Comparison of ENCODE assay signal across 25 cellular contexts in genomic region chr4:188691811-188692210, GRCh38.
DNase-seq lines count a peak whose midpoint lies in the region; ATAC-seq and TF ChIP-seq lines count a peak whose summit lies in the region.
"Had no signal": no experiment of that assay in that cellular context is flagged by ENCODE, and none has a peak within 500 bp of the region (broad histone marks: within the 10 kb centered on the region; RNA-seq: fewer than 3 reads in every experiment).

No MANE protein-coding gene starts in this region.

- TF ChIP-seq CTCF in SK-N-SH (IDR thresholded peaks at IDR 0.05) = no peak
- TF ChIP-seq CTCF in fibroblast of mammary gland (conservative IDR thresholded peaks at IDR 0.05; ENCODE audit: control insufficient read depth, insufficient read depth, low read depth, low read length) = no peak
- no peak for TF ChIP-seq CTCF in smooth muscle cell (IDR thresholded peaks at IDR 0.05; ENCODE audit: borderline replicate concordance, insufficient read depth, poor library complexity, severe bottlenecking)

- H3K4me1 ChIP-seq in SK-N-SH (ENCODE audit: control insufficient read depth in 1 of 2, insufficient read depth in 2 of 2, low read depth in 1 of 2, low read length in 1 of 2) = no peaks in the 10 kb centered on the region
- H3K4me1 ChIP-seq in smooth muscle cell (ENCODE audit: low read depth) = peaks cover 9% of the 10 kb centered on the region
- H3K4me1 ChIP-seq: upper lobe of left lung had no signal

- H4K20me1 ChIP-seq in SK-N-SH (ENCODE audit: insufficient read depth) (no peaks in the 10 kb centered on the region), smooth muscle cell (ENCODE audit: low read depth) (no peaks in the 10 kb centered on the region)

- 16% methylated on average over 4 of the region's 4 CpGs for WGBS in SK-N-SH (ENCODE audit: low lambda C conversion rate)
- WGBS in smooth muscle cell (ENCODE audit: low lambda C conversion rate) = 47% methylated on average over 4 of the region's 4 CpGs

- peak; percentile 40; the same call in 2 of the 3 replicates for ATAC-seq in SK-N-SH treated with all-trans-retinoic acid at 6 μM for 48 hours
- ATAC-seq in GM19455 (IDR thresholded peaks at IDR 0.05; ENCODE audit: unreplicated experiment) = no peak
- ATAC-seq in HG03520 (IDR thresholded peaks at IDR 0.05; ENCODE audit: unreplicated experiment) = no peak
- ATAC-seq: natural killer cell had no signal

- H3K4me2 ChIP-seq in SK-N-SH (no peak overlapping the region), smooth muscle cell (peak overlapping the region; percentile 48)

- no peak for TF ChIP-seq RAD21 in SK-N-SH (IDR thresholded peaks at IDR 0.05; ENCODE audit: low read length)

- no peaks in the 10 kb centered on the region for H3F3A ChIP-seq in SK-N-SH (replicated peaks; ENCODE audit: insufficient read depth)
- no peaks in the 10 kb centered on the region for H3F3A ChIP-seq in smooth muscle cell (ENCODE audit: low read depth)

- H2AFZ ChIP-seq in SK-N-SH (ENCODE audit: low read depth) (no peak overlapping the region), smooth muscle cell (ENCODE audit: low read depth) (peak overlapping the region; percentile 93)

- H3K27me3 ChIP-seq in SK-N-SH (ENCODE audit: insufficient read depth) = peaks cover 5% of the 10 kb centered on the region; the same call in 1 of the 2 replicates
- H3K27me3 ChIP-seq in smooth muscle cell (ENCODE audit: low read depth) = no peaks in the 10 kb centered on the region
- H3K27me3 ChIP-seq: upper lobe of left lung had no signal

- TF ChIP-seq EP300 in SK-N-SH (IDR thresholded peaks at IDR 0.05; ENCODE audit: borderline replicate concordance in 1 of 2, low read depth in 1 of 2, low read length in 1 of 2) = no peak

- H3K4me3 ChIP-seq in SK-N-SH (ENCODE audit: low read depth in 2 of 2, low read length in 1 of 2) = no peak overlapping the region
- no peak overlapping the region for H3K4me3 ChIP-seq in fibroblast of mammary gland (ENCODE audit: control insufficient read depth, low read depth, low read length)
- H3K4me3 ChIP-seq in smooth muscle cell = no peak overlapping the region
- H3K4me3 ChIP-seq: skin epidermis, upper lobe of left lung had no signal

- H3K9me3 ChIP-seq in SK-N-SH = no peaks in the 10 kb centered on the region
- H3K9me3 ChIP-seq in smooth muscle cell (replicated peaks; ENCODE audit: low read depth) = no peaks in the 10 kb centered on the region
- H3K9me3 ChIP-seq: upper lobe of left lung had no signal

- CTCF ChIA-PET in SK-N-SH (lab: Yijun Ruan, JAX) = no interaction called here

- no peaks in the 10 kb centered on the region for H3K36me3 ChIP-seq in SK-N-SH (replicated peaks in 1 of 2; ENCODE audit: control insufficient read depth in 1 of 2, insufficient read depth in 2 of 2, low read length in 1 of 2)
- no peaks in the 10 kb centered on the region for H3K36me3 ChIP-seq in smooth muscle cell (ENCODE audit: low read depth)
- H3K36me3 ChIP-seq: upper lobe of left lung had no signal

- H3K27ac ChIP-seq in SK-N-SH (ENCODE audit: low read depth in 2 of 2, low read length in 1 of 2) = no peak overlapping the region
- peak overlapping the region; percentile 62 for H3K27ac ChIP-seq in smooth muscle cell (ENCODE audit: low read depth)
- H3K27ac ChIP-seq: 22Rv1, HL-60, skin epidermis, upper lobe of left lung had no signal

- no peak for DNase-seq in SK-N-SH
- peak; percentile 72 for DNase-seq in RPMI8226
- DNase-seq in fibroblast of mammary gland (ENCODE audit: low read depth) = peak; percentile 39
- DNase-seq in smooth muscle cell (lab: John Stamatoyannopoulos, UW; ENCODE audit: unreplicated experiment) = no peak
- no peak for DNase-seq in SIG-M5 (lab: John Stamatoyannopoulos, UW)
- DNase-seq: activated CD4-positive, alpha-beta T cell treated with anti-CD3 and anti-CD28 coated beads, Interleukin-2, amount 50 U/mL, for 1 hour; activated gamma-delta T cell; C1 segment of cervical spinal cord; cerebellar nuclear complex; DMS 273 treated with DMSO at 0.1 percent for 48 hours; hippocampal formation; KG1; natural killer cell; NCI-H1048; NCI-H2029; NCI-H446; NK-92 treated with Interleukin-12 subunit alpha and Interleukin-12 subunit beta, amount 100 ng/mL, for 24 hours; stimulated activated CD4-positive, alpha-beta T cell treated with anti-CD3 and anti-CD28 coated beads, Interleukin-4, amount 100 ng/mL, for 4 hours; upper lobe of left lung had no signal

- POLR2A ChIA-PET in SK-N-SH (lab: Yijun Ruan, JAX) = no interaction called here

- H3K79me2 ChIP-seq in SK-N-SH (ENCODE audit: insufficient read depth) (no peaks in the 10 kb centered on the region), smooth muscle cell (ENCODE audit: low read depth) (no peaks in the 10 kb centered on the region)

- no peak overlapping the region for H3K9ac ChIP-seq in SK-N-SH
- peak overlapping the region; percentile 40 for H3K9ac ChIP-seq in smooth muscle cell (ENCODE audit: low read depth)

- H3K9me2 ChIP-seq in SK-N-SH = no peaks in the 10 kb centered on the region; the same call in 1 of the 2 replicates

TF ChIP-seq in SK-N-SH treated with all-trans-retinoic acid at 6 μM for 48 hours, 23 proteins besides CTCF, POLR2A, EP300 and RAD21 (continues in another document):
- TF ChIP-seq GLIS3 (CRISPR knock-in tag; IDR thresholded peaks at IDR 0.05) (no peak), ZC3H10 (CRISPR knock-in tag; IDR thresholded peaks at IDR 0.05) (no peak), ARNTL (CRISPR knock-in tag; IDR thresholded peaks at IDR 0.05; ENCODE audit: borderline replicate concordance, low read depth) (no peak), TOX (CRISPR knock-in tag; IDR thresholded peaks at IDR 0.05; ENCODE audit: borderline replicate concordance) (no peak), ISL1 (CRISPR knock-in tag; IDR thresholded peaks at IDR 0.05) (no peak), ZFP30 (CRISPR knock-in tag; IDR thresholded peaks at IDR 0.05) (no peak), CSDC2 (CRISPR knock-in tag; IDR thresholded peaks at IDR 0.05) (no peak), SNAI2 (CRISPR knock-in tag; IDR thresholded peaks at IDR 0.05) (no peak), CSRNP3 (CRISPR knock-in tag; IDR thresholded peaks at IDR 0.05) (no peak), ZNF70 (CRISPR knock-in tag; IDR thresholded peaks at IDR 0.05) (no peak), ZNF565 (CRISPR knock-in tag; conservative IDR thresholded peaks at IDR 0.05; ENCODE audit: low read depth) (no peak)

TF ChIP-seq in SK-N-SH, 30 proteins besides CTCF, POLR2A, EP300 and RAD21:
- TF ChIP-seq FOXJ3 (CRISPR knock-in tag; IDR thresholded peaks at IDR 0.05) (no peak), NRF1 (IDR thresholded peaks at IDR 0.05; ENCODE audit: low read depth, low read length) (no peak), SMC3 (IDR thresholded peaks at IDR 0.05; ENCODE audit: low read depth, low read length) (no peak)

Comparison
In these comparisons a context has a peak if more than half of its experiments do, and no peak if none do; other contexts are left out.
1. DNase-seq: peak in RPMI8226 (single experiment) and fibroblast of mammary gland (single experiment); none in SK-N-SH (single experiment), smooth muscle cell (single experiment) and SIG-M5 (single experiment).